ENCODE assay signal across 2 cellular contexts in the genomic region with DNA sequence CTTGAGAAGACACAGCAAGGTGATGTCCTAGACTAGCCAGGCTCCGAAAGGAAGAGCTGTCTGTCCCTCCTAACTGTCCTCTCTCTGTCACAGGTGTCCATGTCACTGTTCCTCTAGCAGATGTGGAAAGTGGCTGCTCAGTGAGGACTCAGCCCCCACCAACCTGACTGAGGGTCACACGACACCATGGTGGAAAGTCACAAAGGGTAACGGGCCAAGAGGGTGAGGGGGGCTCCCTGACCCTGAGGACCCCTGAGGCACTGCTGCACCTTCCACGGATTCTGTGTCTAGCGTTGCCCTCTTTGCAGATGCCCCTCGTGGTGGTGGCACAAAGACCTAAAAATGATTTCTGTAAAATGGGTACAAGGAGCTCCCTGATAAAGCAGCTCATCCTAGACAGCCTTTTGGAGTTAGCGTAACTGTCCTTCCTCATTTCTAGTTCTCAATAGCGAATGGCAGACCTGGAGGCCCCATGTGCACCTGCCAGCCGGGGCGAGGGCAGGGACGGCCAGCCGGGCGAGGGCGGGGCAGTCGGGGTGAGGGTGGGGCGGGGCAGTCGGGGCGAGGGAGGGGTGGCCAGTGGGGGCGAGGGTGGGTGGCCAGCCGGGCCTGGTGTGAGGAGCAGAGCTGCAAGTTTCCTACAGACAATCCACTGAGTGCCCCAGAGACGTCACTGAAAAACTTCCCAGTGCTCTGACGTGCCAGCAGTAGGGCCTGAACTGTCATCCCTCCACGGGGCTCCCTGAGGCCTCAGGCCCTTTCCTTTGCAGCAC.
TF ChIP-seq lines count a peak whose summit lies in the region.

No MANE protein-coding gene starts in this region.

TF ChIP-seq in IMR-90, 13 proteins besides CTCF, POLR2A, EP300 and RAD21:
- TF ChIP-seq CHD1 (IDR thresholded peaks at IDR 0.05; ENCODE audit: low read depth, low read length) (no peak), SMC3 (IDR thresholded peaks at IDR 0.05; ENCODE audit: low read depth, low read length) (no peak), MAZ (IDR thresholded peaks at IDR 0.05; ENCODE audit: borderline replicate concordance, low read depth, low read length) (no peak), RFX5 (IDR thresholded peaks at IDR 0.05; ENCODE audit: low read depth, low read length) (no peak), MXI1 (IDR thresholded peaks at IDR 0.05; ENCODE audit: borderline replicate concordance, low read depth, low read length) (no peak)
- TF ChIP-seq, protein P1, sequence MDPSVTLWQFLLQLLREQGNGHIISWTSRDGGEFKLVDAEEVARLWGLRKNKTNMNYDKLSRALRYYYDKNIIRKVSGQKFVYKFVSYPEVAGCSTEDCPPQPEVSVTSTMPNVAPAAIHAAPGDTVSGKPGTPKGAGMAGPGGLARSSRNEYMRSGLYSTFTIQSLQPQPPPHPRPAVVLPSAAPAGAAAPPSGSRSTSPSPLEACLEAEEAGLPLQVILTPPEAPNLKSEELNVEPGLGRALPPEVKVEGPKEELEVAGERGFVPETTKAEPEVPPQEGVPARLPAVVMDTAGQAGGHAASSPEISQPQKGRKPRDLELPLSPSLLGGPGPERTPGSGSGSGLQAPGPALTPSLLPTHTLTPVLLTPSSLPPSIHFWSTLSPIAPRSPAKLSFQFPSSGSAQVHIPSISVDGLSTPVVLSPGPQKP (IDR thresholded peaks at IDR 0.05; ENCODE audit: borderline replicate concordance, low read depth, low read length), result no peak

TF ChIP-seq in endothelial cell of umbilical vein, 7 proteins besides CTCF, POLR2A, EP300 and RAD21:
- no peak for TF ChIP-seq POLR2AphosphoS5 (IDR thresholded peaks at IDR 0.05; ENCODE audit: insufficient read depth, low read depth, low read length)
- TF ChIP-seq JUN (IDR thresholded peaks at IDR 0.05; ENCODE audit: borderline replicate concordance, insufficient read depth, insufficient read length, low read depth), result no peak
- no peak for TF ChIP-seq GATA2 (IDR thresholded peaks at IDR 0.05; ENCODE audit: insufficient read depth, insufficient read length, low read depth, low read length)
- TF ChIP-seq MAX (IDR thresholded peaks at IDR 0.05; ENCODE audit: insufficient read depth, insufficient read length), result no peak
- TF ChIP-seq FOS (IDR thresholded peaks at IDR 0.05; ENCODE audit: borderline replicate concordance, insufficient read depth, low read length), result no peak
- no peak for TF ChIP-seq EZH2 (IDR thresholded peaks at IDR 0.05; ENCODE audit: borderline replicate concordance, low read depth, low read length, severe bottlenecking)
- TF ChIP-seq MYC (IDR thresholded peaks at IDR 0.05; ENCODE audit: low read depth, low read length), result no peak
TF ChIP-seq in endothelial cell of umbilical vein: peak in this region for 0.
